Comparison of ENCODE assay signal across 17 cellular contexts in genomic region chr1:31632649-31633048, GRCh38. TPM values are rescaled to one million over a fixed set of nuclear protein-coding genes. Genes with fewer than 3 reads are reported as not detected.
"Had no signal": no experiment of that assay in that cellular context is flagged by ENCODE, and none has a peak within 500 bp of the region (broad histone marks: within the 10 kb centered on the region; RNA-seq: fewer than 3 reads in every experiment).

No MANE protein-coding gene starts in this region.

- H3K27me3 ChIP-seq: brain microvascular endothelial cell had no signal

- H3K27ac Mint-ChIP-seq: activated naive CD4-positive, alpha-beta T cell treated with anti-CD3 and anti-CD28 coated beads for 36 hours; activated naive CD8-positive, alpha-beta T cell treated with anti-CD3 and anti-CD28 coated beads for 36 hours; endodermal cell; natural killer cell; stimulated activated naive CD8-positive, alpha-beta T cell treated with anti-CD3 and anti-CD28 coated beads, Interleukin-15, Interleukin-2, amounts not matched to agents 100 ng/mL and 50 ng/mL, for 24 hours had no signal

- H3K9me3 Mint-ChIP-seq: activated naive CD4-positive, alpha-beta T cell treated with anti-CD3 and anti-CD28 coated beads for 36 hours; activated naive CD8-positive, alpha-beta T cell treated with anti-CD3 and anti-CD28 coated beads for 36 hours; activated T-helper 1 cell treated with anti-CD3 and anti-CD28 coated beads, Interleukin-12 subunit alpha, Interleukin-12 subunit beta, Interleukin-2, Interleukin-4 antibody, amounts not matched to agents 30 ng/mL and 10 ng/mL and 1 ng/mL, durations not matched to agents 14 hours and 24 hours and 36 hours; endodermal cell; natural killer cell; stimulated activated naive CD8-positive, alpha-beta T cell treated with anti-CD3 and anti-CD28 coated beads, Interleukin-15, Interleukin-2, amounts not matched to agents 100 ng/mL and 50 ng/mL, for 24 hours had no signal

- ATAC-seq: esophagus mucosa, natural killer cell, sciatic nerve had no signal

- H3K4me3 Mint-ChIP-seq: activated naive CD4-positive, alpha-beta T cell treated with anti-CD3 and anti-CD28 coated beads for 36 hours; activated naive CD8-positive, alpha-beta T cell treated with anti-CD3 and anti-CD28 coated beads for 36 hours; activated T-helper 1 cell treated with anti-CD3 and anti-CD28 coated beads, Interleukin-12 subunit alpha, Interleukin-12 subunit beta, Interleukin-2, Interleukin-4 antibody, amounts not matched to agents 30 ng/mL and 10 ng/mL and 1 ng/mL, durations not matched to agents 14 hours and 24 hours and 36 hours; endodermal cell; natural killer cell; stimulated activated naive CD8-positive, alpha-beta T cell treated with anti-CD3 and anti-CD28 coated beads, Interleukin-15, Interleukin-2, amounts not matched to agents 100 ng/mL and 50 ng/mL, for 24 hours had no signal

- H3K4me3 ChIP-seq: skin epidermis had no signal

- H3K4me1 Mint-ChIP-seq: endodermal cell had no signal

- H3K27me3 Mint-ChIP-seq: activated naive CD8-positive, alpha-beta T cell treated with anti-CD3 and anti-CD28 coated beads for 36 hours; stimulated activated naive CD8-positive, alpha-beta T cell treated with anti-CD3 and anti-CD28 coated beads, Interleukin-15, Interleukin-2, amounts not matched to agents 100 ng/mL and 50 ng/mL, for 24 hours had no signal

- DNase-seq: activated CD4-positive, alpha-beta T cell treated with anti-CD3 and anti-CD28 coated beads for 4 hours; activated CD4-positive, CD25-positive, alpha-beta regulatory T cell; caudate nucleus; midbrain; natural killer cell; substantia nigra had no signal

- H3K36me3 Mint-ChIP-seq: natural killer cell had no signal

- H3K27ac ChIP-seq: brain microvascular endothelial cell, skin epidermis had no signal

RNA-seq across cellular contexts. Expression of gene HCRTR1, which starts 15.2 kb away (rescaled TPM):
- total RNA-seq: activated naive CD4-positive, alpha-beta T cell treated with anti-CD3 and anti-CD28 coated beads for 36 hours; activated naive CD8-positive, alpha-beta T cell treated with anti-CD3 and anti-CD28 coated beads for 36 hours; activated T-helper 1 cell treated with anti-CD3 and anti-CD28 coated beads, Interleukin-12 subunit alpha, Interleukin-12 subunit beta, Interleukin-2, Interleukin-4 antibody, amounts not matched to agents 30 ng/mL and 10 ng/mL and 1 ng/mL, durations not matched to agents 14 hours and 24 hours and 36 hours; astrocyte; endodermal cell; esophagus mucosa; natural killer cell; T-helper 1 cell treated with Interleukin-12 subunit alpha and Interleukin-12 subunit beta and Interleukin-4 antibody, amounts not matched to agents 30 ng/mL and 1 ng/mL, for 36 hours had no signal

RNA-seq across cellular contexts. Expression of gene TINAGL1, which starts 56.3 kb away (rescaled TPM):
- total RNA-seq: activated naive CD4-positive, alpha-beta T cell treated with anti-CD3 and anti-CD28 coated beads for 36 hours; activated naive CD8-positive, alpha-beta T cell treated with anti-CD3 and anti-CD28 coated beads for 36 hours; activated T-helper 1 cell treated with anti-CD3 and anti-CD28 coated beads, Interleukin-12 subunit alpha, Interleukin-12 subunit beta, Interleukin-2, Interleukin-4 antibody, amounts not matched to agents 30 ng/mL and 10 ng/mL and 1 ng/mL, durations not matched to agents 14 hours and 24 hours and 36 hours; natural killer cell; T-helper 1 cell treated with Interleukin-12 subunit alpha and Interleukin-12 subunit beta and Interleukin-4 antibody, amounts not matched to agents 30 ng/mL and 1 ng/mL, for 36 hours had no signal
